ENCODE assay signal across 11 cellular contexts in the genomic region with DNA sequence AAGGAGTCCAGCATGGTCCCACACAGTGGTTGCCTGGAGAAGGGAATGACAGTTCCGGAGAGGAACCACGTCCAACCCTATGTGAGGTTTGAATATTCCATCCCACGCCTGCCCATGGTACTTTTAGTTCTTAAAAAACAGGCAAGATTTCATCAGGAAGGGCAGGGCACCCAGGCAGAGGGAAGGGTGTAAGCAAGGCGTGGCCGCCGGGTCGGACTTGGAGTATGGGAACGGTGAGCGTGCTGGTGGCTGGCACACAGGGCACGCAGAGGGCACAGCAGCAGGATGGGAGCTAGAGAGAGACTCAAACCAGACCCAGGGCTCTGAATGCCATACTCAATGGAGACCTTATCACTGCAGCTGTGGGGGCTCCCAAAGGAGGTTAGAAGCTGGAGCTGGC. TPM values are rescaled to one million over a fixed set of nuclear protein-coding genes. Genes with fewer than 3 reads are reported as not detected.
DNase-seq lines count a peak whose midpoint lies in the region; ATAC-seq and TF ChIP-seq lines count a peak whose summit lies in the region.
"Had no signal": no experiment of that assay in that cellular context is flagged by ENCODE, and none has a peak within 500 bp of the region (broad histone marks: within the 10 kb centered on the region; RNA-seq: fewer than 3 reads in every experiment).

No MANE protein-coding gene starts in this region.

- H3K4me2 ChIP-seq in hepatocyte, result no peak overlapping the region

- peaks cover 32% of the 10 kb centered on the region for H4K20me1 ChIP-seq in hepatocyte (ENCODE audit: insufficient read depth, poor library complexity, severe bottlenecking)

- DNase-seq in LoVo (ENCODE audit: low spot score) (peak; percentile 23), mucosa of gallbladder (ENCODE audit: low spot score) (peak; percentile 57), glutamatergic neuron (no peak), hepatocyte (ENCODE audit: low spot score) (no peak)
- DNase-seq in effector memory CD8-positive, alpha-beta T cell, result no peak
- DNase-seq: NCI-H187 had no signal

- peak overlapping the region; percentile 95 to 96 for H3K27ac Mint-ChIP-seq in effector memory CD8-positive, alpha-beta T cell
- no peak overlapping the region for H3K27ac Mint-ChIP-seq in glutamatergic neuron (ENCODE audit: unreplicated experiment)

- 96% methylated on average over 10 of the region's 10 CpGs for WGBS in hepatocyte (ENCODE audit: low lambda C conversion rate, missing lambda C conversion rate)

- H3K4me1 ChIP-seq in subcutaneous abdominal adipose tissue (ENCODE audit: control insufficient read depth in 5 of 5, insufficient read depth in 5 of 5, low read length in 5 of 5), result peaks cover 41 to 89% (median 81%) of the 10 kb centered on the region in 5 donors
- H3K4me1 ChIP-seq in hepatocyte (ENCODE audit: insufficient read depth), result peaks cover 27% of the 10 kb centered on the region

- H3K4me3 ChIP-seq in subcutaneous abdominal adipose tissue (ENCODE audit: low read depth in 1 of 5, low read length in 5 of 5) (no peak overlapping the region), hepatocyte (no peak overlapping the region)
- H3K4me3 ChIP-seq: GM12878 had no signal

- no peak overlapping the region for H2AFZ ChIP-seq in hepatocyte

- no peaks in the 10 kb centered on the region for H3K9me3 Mint-ChIP-seq in effector memory CD8-positive, alpha-beta T cell
- H3K9me3 Mint-ChIP-seq in glutamatergic neuron (ENCODE audit: unreplicated experiment), result peaks cover 3% of the 10 kb centered on the region
- H3K9me3 Mint-ChIP-seq: activated T-helper 2 cell treated with anti-CD3 and anti-CD28 coated beads, Interferon-gamma antibody, Interleukin-2, Interleukin-4, amounts not matched to agents 10 μg/mL and 5 μg/mL and 100 μg/mL, durations not matched to agents 14 hours and 24 hours and 36 hours had no signal

- H3K27me3 ChIP-seq in subcutaneous abdominal adipose tissue (ENCODE audit: control insufficient read depth in 5 of 5, insufficient read depth in 4 of 5, low read length in 5 of 5) (no peaks in the 10 kb centered on the region), hepatocyte (no peaks in the 10 kb centered on the region)

- H3K9ac ChIP-seq in subcutaneous abdominal adipose tissue (ENCODE audit: low read length in 5 of 5), result peak overlapping the region in 1 of 5 donors; percentile 36

- H3K27me3 Mint-ChIP-seq in effector memory CD8-positive, alpha-beta T cell, result no peaks in the 10 kb centered on the region
- H3K27me3 Mint-ChIP-seq in glutamatergic neuron (ENCODE audit: unreplicated experiment), result no peaks in the 10 kb centered on the region

- peaks cover 33% of the 10 kb centered on the region for H3K36me3 Mint-ChIP-seq in effector memory CD8-positive, alpha-beta T cell (ENCODE audit: insufficient read depth)
- no peaks in the 10 kb centered on the region for H3K36me3 Mint-ChIP-seq in glutamatergic neuron (ENCODE audit: unreplicated experiment)

- H3K27ac ChIP-seq in subcutaneous abdominal adipose tissue (ENCODE audit: low read depth, low read length), result peak overlapping the region; percentile 74
- no peak overlapping the region for H3K27ac ChIP-seq in hepatocyte

- peaks cover 83 to 88% of the 10 kb centered on the region in 2 donors for H3K4me1 Mint-ChIP-seq in effector memory CD8-positive, alpha-beta T cell (ENCODE audit: low read depth in 2 of 2)
- H3K4me1 Mint-ChIP-seq in glutamatergic neuron (ENCODE audit: low read depth, unreplicated experiment), result peaks cover 39% of the 10 kb centered on the region

- peaks cover 75% of the 10 kb centered on the region for H3K79me2 ChIP-seq in hepatocyte

- no peak for ATAC-seq in effector memory CD8-positive, alpha-beta T cell (replicated peaks)
- ATAC-seq in HG02981 (IDR thresholded peaks at IDR 0.05; ENCODE audit: unreplicated experiment) (no peak), HG03378 (IDR thresholded peaks at IDR 0.05; ENCODE audit: unreplicated experiment) (no peak)

- H3K9me2 ChIP-seq in hepatocyte (replicated peaks; ENCODE audit: insufficient read depth), result no peaks in the 10 kb centered on the region

- TF ChIP-seq CTCF in glutamatergic neuron (IDR thresholded peaks at IDR 0.05; ENCODE audit: partially characterized antibody, unreplicated experiment) (no peak), hepatocyte (IDR thresholded peaks at IDR 0.05; ENCODE audit: poor library complexity) (no peak)

- H3K36me3 ChIP-seq in subcutaneous abdominal adipose tissue (ENCODE audit: control insufficient read depth in 5 of 5, insufficient read depth in 5 of 5, low read length in 5 of 5) (peaks cover 0 to 17% (median 9%) of the 10 kb centered on the region in 5 donors), hepatocyte (replicated peaks; ENCODE audit: insufficient read depth, low read depth) (no peaks in the 10 kb centered on the region)

- H3K9me3 ChIP-seq in subcutaneous abdominal adipose tissue (ENCODE audit: control insufficient read depth in 5 of 5, low read length in 5 of 5) (no peaks in the 10 kb centered on the region), hepatocyte (ENCODE audit: low read depth) (no peaks in the 10 kb centered on the region)

- peak overlapping the region; percentile 71 to 78 for H3K4me3 Mint-ChIP-seq in effector memory CD8-positive, alpha-beta T cell
- H3K4me3 Mint-ChIP-seq in glutamatergic neuron (ENCODE audit: unreplicated experiment), result no peak overlapping the region

RNA-seq across cellular contexts. Expression of gene FAM53B, which starts 34.3 kb away (rescaled TPM):
- 27.1 TPM for total RNA-seq in mucosa of gallbladder
- 30.5 TPM for total RNA-seq in glutamatergic neuron (ENCODE audit: unreplicated experiment)
- total RNA-seq in hepatocyte, result 20.6 and 23.6 TPM in 2 replicates
- polyA plus RNA-seq in hepatocyte, result 9.1 and 10.3 TPM in 2 replicates

Comparison
In these comparisons a context has a peak if more than half of its experiments do, and no peak if none do; other contexts are left out.
1. DNase-seq: peak in LoVo (single experiment) and mucosa of gallbladder (single experiment); none in effector memory CD8-positive, alpha-beta T cell (0 of 3), glutamatergic neuron (single experiment) and hepatocyte (single experiment).